In genomic region chr13:113322890-113323651, GRCh38 we compare ENCODE assay signal across 1 cellular context.
TF ChIP-seq lines count a peak whose summit lies in the region.

No MANE protein-coding gene starts in this region.

TF ChIP-seq in HepG2, 621 proteins besides CTCF, POLR2A, EP300 and RAD21:
- TF ChIP-seq ZNF619 (CRISPR knock-in tag; IDR thresholded peaks at IDR 0.05) (no peak), RBM22 (optimal IDR thresholded peaks at IDR 0.05; ENCODE audit: low read length) (peak; percentile 50), FOXO1 (CRISPR knock-in tag; IDR thresholded peaks at IDR 0.05) (no peak), POLR2G (IDR thresholded peaks at IDR 0.05; ENCODE audit: low read depth, low read length) (peak; percentile 58; the same call in 1 of the 2 replicates), SRSF9 (IDR thresholded peaks at IDR 0.05; ENCODE audit: borderline replicate concordance, insufficient read depth, low read depth, low read length, poor library complexity, severe bottlenecking) (no peak), ZFP91 (CRISPR knock-in tag; IDR thresholded peaks at IDR 0.05; ENCODE audit: borderline replicate concordance) (no peak), FOXA1 (IDR thresholded peaks at IDR 0.05) (no peak), FOXA1 (CRISPR knock-in tag; IDR thresholded peaks at IDR 0.05) (no peak), ZNF414 (CRISPR knock-in tag; IDR thresholded peaks at IDR 0.05) (no peak), ZNF367 (CRISPR knock-in tag; IDR thresholded peaks at IDR 0.05; ENCODE audit: borderline replicate concordance) (no peak), ZNF609 (CRISPR knock-in tag; IDR thresholded peaks at IDR 0.05; ENCODE audit: borderline replicate concordance) (no peak), ZBTB33 (CRISPR knock-in tag; IDR thresholded peaks at IDR 0.05) (peak; percentile 22; the same call in 1 of the 2 replicates), AGO2 (optimal IDR thresholded peaks at IDR 0.05; ENCODE audit: low read depth, low read length) (peak; percentile 34), CC2D1A (CRISPR knock-in tag; IDR thresholded peaks at IDR 0.05) (no peak), KMT2B (CRISPR knock-in tag; IDR thresholded peaks at IDR 0.05) (no peak), SIN3A (IDR thresholded peaks at IDR 0.05; ENCODE audit: borderline replicate concordance, low read depth, low read length) (no peak)
